In the genomic region with DNA sequence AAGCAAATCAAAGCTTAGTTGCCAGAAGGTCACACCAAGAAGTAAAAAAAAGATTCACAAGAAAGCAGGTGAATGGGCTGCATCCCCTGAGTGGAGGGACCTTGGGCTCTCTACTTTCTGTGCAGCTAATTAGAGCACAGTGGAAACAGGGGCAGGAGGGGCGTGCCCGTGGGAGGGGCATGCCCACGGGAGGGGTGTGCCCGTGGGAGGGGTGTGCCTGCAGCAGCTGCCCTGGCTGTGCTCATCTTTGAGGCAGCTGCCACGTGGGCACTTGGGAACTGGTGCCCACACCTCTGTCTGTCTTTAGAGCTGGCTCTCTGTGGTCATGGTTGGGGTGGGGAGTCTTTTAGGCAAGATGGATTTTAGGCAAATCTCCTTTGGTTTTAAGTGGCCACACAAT, we compare ENCODE assay signal across 12 cellular contexts. TPM values are rescaled to one million over a fixed set of nuclear protein-coding genes. Genes with fewer than 3 reads are reported as not detected.
DNase-seq lines count a peak whose midpoint lies in the region; ATAC-seq and TF ChIP-seq lines count a peak whose summit lies in the region.
"Had no signal": no experiment of that assay in that cellular context is flagged by ENCODE, and none has a peak within 500 bp of the region (broad histone marks: within the 10 kb centered on the region; RNA-seq: fewer than 3 reads in every experiment).

No MANE protein-coding gene starts in this region.

- no peaks in the 10 kb centered on the region for H3K9me3 Mint-ChIP-seq in GM23338
- H3K9me3 Mint-ChIP-seq: activated CD8-positive, alpha-beta T cell treated with anti-CD3 and anti-CD28 coated beads for 36 hours had no signal

- no peak overlapping the region for H3K27ac ChIP-seq in GM23338 (ENCODE audit: low read depth)
- no peak overlapping the region for H3K27ac ChIP-seq in osteoblast (ENCODE audit: low read depth, low read length)
- H3K27ac ChIP-seq: A549 had no signal

- H3K4me2 ChIP-seq in GM23338 (no peak overlapping the region), osteoblast (ENCODE audit: insufficient read depth, low read length) (no peak overlapping the region)
- H3K4me2 ChIP-seq: A549 had no signal

- no peak overlapping the region for H3K4me3 Mint-ChIP-seq in GM23338
- H3K4me3 Mint-ChIP-seq: activated CD8-positive, alpha-beta T cell treated with anti-CD3 and anti-CD28 coated beads for 36 hours had no signal

- H2AFZ ChIP-seq in GM23338 = no peak overlapping the region
- H2AFZ ChIP-seq in osteoblast (ENCODE audit: low read length) = no peak overlapping the region

- peaks cover 3% of the 10 kb centered on the region; the same call in 1 of the 3 replicates for H3K4me1 Mint-ChIP-seq in GM23338

- DNase-seq in NCI-H2227 (lab: John Stamatoyannopoulos, UW; ENCODE audit: unreplicated experiment) = peak; percentile 17
- DNase-seq in NCI-H2227 treated with DMSO at 0.1 percent for 48 hours (lab: John Stamatoyannopoulos, UW) = no peak
- DNase-seq in GM23338 (ENCODE audit: low spot score) = no peak
- DNase-seq in SW480 (ENCODE audit: low spot score) = peak; percentile 7
- peak; percentile 69 for DNase-seq in osteoblast (ENCODE audit: insufficient read length, low spot score, missing footprints)
- DNase-seq in SHP77 (lab: John Stamatoyannopoulos, UW) = no peak
- DNase-seq in OCI-M2 (lab: John Stamatoyannopoulos, UW; ENCODE audit: unreplicated experiment) = no peak
- DNase-seq in activated CD8-positive, alpha-beta memory T cell treated with anti-CD3 and anti-CD28 coated beads, Interleukin-2, amount 50 U/mL, for 4 hours = no peak
- DNase-seq: activated CD8-positive, alpha-beta T cell treated with anti-CD3 and anti-CD28 coated beads for 36 hours; MV-4-11; NCI-H446 treated with DMSO at 0.1 percent for 48 hours had no signal

- H3K36me3 ChIP-seq in GM23338 (ENCODE audit: insufficient read depth) (no peaks in the 10 kb centered on the region; the same call in 1 of the 2 replicates), osteoblast (ENCODE audit: insufficient read depth, low read length) (peaks cover 5% of the 10 kb centered on the region)

- peaks cover 2% of the 10 kb centered on the region for H3K27me3 Mint-ChIP-seq in GM23338 (ENCODE audit: insufficient read depth, low read depth, poor library complexity)

- peaks cover 5% of the 10 kb centered on the region; the same call in 1 of the 2 replicates for H3K4me1 ChIP-seq in GM23338 (ENCODE audit: insufficient read depth)
- no peaks in the 10 kb centered on the region for H3K4me1 ChIP-seq in osteoblast (ENCODE audit: insufficient read depth, low read length)

- no peaks in the 10 kb centered on the region for H3K9me3 ChIP-seq in osteoblast (ENCODE audit: low read depth, low read length)
- H3K9me3 ChIP-seq: A549 had no signal

- H3K9me2 ChIP-seq in GM23338 (ENCODE audit: insufficient read depth) = no peaks in the 10 kb centered on the region

- H3K27ac Mint-ChIP-seq in GM23338 = no peak overlapping the region
- H3K27ac Mint-ChIP-seq: activated CD8-positive, alpha-beta T cell treated with anti-CD3 and anti-CD28 coated beads for 36 hours had no signal

- H3K27me3 ChIP-seq in GM23338 (ENCODE audit: insufficient read depth) = no peaks in the 10 kb centered on the region
- H3K27me3 ChIP-seq in osteoblast (ENCODE audit: insufficient read depth, low read length) = no peaks in the 10 kb centered on the region

- H4K20me1 ChIP-seq in GM23338 (replicated peaks; ENCODE audit: insufficient read depth) (no peaks in the 10 kb centered on the region), osteoblast (ENCODE audit: insufficient read depth, low read length) (peaks cover 8% of the 10 kb centered on the region)

- TF ChIP-seq CTCF in GM23338 (conservative IDR thresholded peaks at IDR 0.05; ENCODE audit: low read depth in 2 of 2) (no peak), osteoblast (IDR thresholded peaks at IDR 0.05; ENCODE audit: extremely low read depth, low read depth, low read length) (no peak)

- H3K4me3 ChIP-seq in GM23338 = no peak overlapping the region
- no peak overlapping the region for H3K4me3 ChIP-seq in osteoblast (ENCODE audit: insufficient read depth, low read length)
- H3K4me3 ChIP-seq: A549 had no signal

- H3F3A ChIP-seq in GM23338 (replicated peaks; ENCODE audit: low read depth) = no peaks in the 10 kb centered on the region

- H3K79me2 ChIP-seq in GM23338 (replicated peaks; ENCODE audit: insufficient read depth) = no peaks in the 10 kb centered on the region
- H3K79me2 ChIP-seq in osteoblast (ENCODE audit: insufficient read depth, low read length) = no peaks in the 10 kb centered on the region

- H3K36me3 Mint-ChIP-seq in GM23338 (ENCODE audit: low read depth) = no peaks in the 10 kb centered on the region

- peak; percentile 71 for ATAC-seq in GM23338
- ATAC-seq: activated CD8-positive, alpha-beta T cell treated with anti-CD3 and anti-CD28 coated beads for 36 hours had no signal

TF ChIP-seq in GM23338, 12 proteins besides CTCF, POLR2A, EP300 and RAD21 (continues in another document):
- TF ChIP-seq ZNF331 (CRISPR knock-in tag; IDR thresholded peaks at IDR 0.05; ENCODE audit: low read depth) = no peak
- no peak for TF ChIP-seq STAT1 (IDR thresholded peaks at IDR 0.05; ENCODE audit: unreplicated experiment)
- TF ChIP-seq, protein P1, sequence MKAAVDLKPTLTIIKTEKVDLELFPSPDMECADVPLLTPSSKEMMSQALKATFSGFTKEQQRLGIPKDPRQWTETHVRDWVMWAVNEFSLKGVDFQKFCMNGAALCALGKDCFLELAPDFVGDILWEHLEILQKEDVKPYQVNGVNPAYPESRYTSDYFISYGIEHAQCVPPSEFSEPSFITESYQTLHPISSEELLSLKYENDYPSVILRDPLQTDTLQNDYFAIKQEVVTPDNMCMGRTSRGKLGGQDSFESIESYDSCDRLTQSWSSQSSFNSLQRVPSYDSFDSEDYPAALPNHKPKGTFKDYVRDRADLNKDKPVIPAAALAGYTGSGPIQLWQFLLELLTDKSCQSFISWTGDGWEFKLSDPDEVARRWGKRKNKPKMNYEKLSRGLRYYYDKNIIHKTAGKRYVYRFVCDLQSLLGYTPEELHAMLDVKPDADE (IDR thresholded peaks at IDR 0.05) = no peak
- no peak for TF ChIP-seq EZH2phosphoT487 (IDR thresholded peaks at IDR 0.05; ENCODE audit: unreplicated experiment)
- no peak for TF ChIP-seq POLR2AphosphoS5 (IDR thresholded peaks at IDR 0.05; ENCODE audit: low read depth)
- TF ChIP-seq EZH2 (IDR thresholded peaks at IDR 0.05; ENCODE audit: low read depth, unreplicated experiment) = no peak
- TF ChIP-seq JUNB (IDR thresholded peaks at IDR 0.05; ENCODE audit: unreplicated experiment) = no peak
- TF ChIP-seq ZNF114 (CRISPR knock-in tag; IDR thresholded peaks at IDR 0.05) = no peak
- TF ChIP-seq, protein P2, sequence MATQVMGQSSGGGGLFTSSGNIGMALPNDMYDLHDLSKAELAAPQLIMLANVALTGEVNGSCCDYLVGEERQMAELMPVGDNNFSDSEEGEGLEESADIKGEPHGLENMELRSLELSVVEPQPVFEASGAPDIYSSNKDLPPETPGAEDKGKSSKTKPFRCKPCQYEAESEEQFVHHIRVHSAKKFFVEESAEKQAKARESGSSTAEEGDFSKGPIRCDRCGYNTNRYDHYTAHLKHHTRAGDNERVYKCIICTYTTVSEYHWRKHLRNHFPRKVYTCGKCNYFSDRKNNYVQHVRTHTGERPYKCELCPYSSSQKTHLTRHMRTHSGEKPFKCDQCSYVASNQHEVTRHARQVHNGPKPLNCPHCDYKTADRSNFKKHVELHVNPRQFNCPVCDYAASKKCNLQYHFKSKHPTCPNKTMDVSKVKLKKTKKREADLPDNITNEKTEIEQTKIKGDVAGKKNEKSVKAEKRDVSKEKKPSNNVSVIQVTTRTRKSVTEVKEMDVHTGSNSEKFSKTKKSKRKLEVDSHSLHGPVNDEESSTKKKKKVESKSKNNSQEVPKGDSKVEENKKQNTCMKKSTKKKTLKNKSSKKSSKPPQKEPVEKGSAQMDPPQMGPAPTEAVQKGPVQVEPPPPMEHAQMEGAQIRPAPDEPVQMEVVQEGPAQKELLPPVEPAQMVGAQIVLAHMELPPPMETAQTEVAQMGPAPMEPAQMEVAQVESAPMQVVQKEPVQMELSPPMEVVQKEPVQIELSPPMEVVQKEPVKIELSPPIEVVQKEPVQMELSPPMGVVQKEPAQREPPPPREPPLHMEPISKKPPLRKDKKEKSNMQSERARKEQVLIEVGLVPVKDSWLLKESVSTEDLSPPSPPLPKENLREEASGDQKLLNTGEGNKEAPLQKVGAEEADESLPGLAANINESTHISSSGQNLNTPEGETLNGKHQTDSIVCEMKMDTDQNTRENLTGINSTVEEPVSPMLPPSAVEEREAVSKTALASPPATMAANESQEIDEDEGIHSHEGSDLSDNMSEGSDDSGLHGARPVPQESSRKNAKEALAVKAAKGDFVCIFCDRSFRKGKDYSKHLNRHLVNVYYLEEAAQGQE (IDR thresholded peaks at IDR 0.05; ENCODE audit: unreplicated experiment) = no peak
- TF ChIP-seq CREB1 (CRISPR knock-in tag; IDR thresholded peaks at IDR 0.05; ENCODE audit: low read depth) = no peak

RNA-seq across cellular contexts. Expression of a gene that starts 60.0 kb away (rescaled TPM):
- 18.1 and 24.1 TPM in 2 replicates for total RNA-seq in GM23338 (2014; rRNA removed; shearing (Covaris generic))
- 4.7 and 7.0 TPM in 2 replicates for polyA plus RNA-seq in GM23338 (2016; fragmentation: Nextera tagmentation; extraction: Ambion mirVana)
- 38.0 and 46.7 TPM in 2 replicates for total RNA-seq in osteoblast

Comparison
In these comparisons a context has a peak if more than half of its experiments do, and no peak if none do; other contexts are left out.
1. DNase-seq: peak in NCI-H2227 (single experiment), SW480 (single experiment) and osteoblast (single experiment); none in NCI-H2227 treated with DMSO at 0.1 percent for 48 hours (single experiment), GM23338 (single experiment), SHP77 (0 of 2), OCI-M2 (single experiment) and activated CD8-positive, alpha-beta memory T cell treated with anti-CD3 and anti-CD28 coated beads, Interleukin-2, amount 50 U/mL, for 4 hours (single experiment).